Comparison of ENCODE assay signal across 2 cellular contexts in genomic region chr12:120925740-120926563, GRCh38.
TF ChIP-seq lines count a peak whose summit lies in the region.

No MANE protein-coding gene starts in this region.

TF ChIP-seq in HepG2, 621 proteins besides CTCF, POLR2A, EP300 and RAD21:
- no peak for TF ChIP-seq ZNF101 (CRISPR knock-in tag; IDR thresholded peaks at IDR 0.05; ENCODE audit: borderline replicate concordance, low read depth)
- no peak for TF ChIP-seq NCOA2 (CRISPR knock-in tag; IDR thresholded peaks at IDR 0.05)
- TF ChIP-seq ZNF24 (IDR thresholded peaks at IDR 0.05): no peak
- TF ChIP-seq ZFP41 (CRISPR knock-in tag; IDR thresholded peaks at IDR 0.05; ENCODE audit: borderline replicate concordance): no peak
- no peak for TF ChIP-seq BCL6 (CRISPR knock-in tag; IDR thresholded peaks at IDR 0.05)
- TF ChIP-seq ZNF136 (CRISPR knock-in tag; IDR thresholded peaks at IDR 0.05; ENCODE audit: low read depth): no peak
- no peak for TF ChIP-seq ZNF713 (CRISPR knock-in tag; IDR thresholded peaks at IDR 0.05)
- no peak for TF ChIP-seq NFKB2 (CRISPR knock-in tag; IDR thresholded peaks at IDR 0.05; ENCODE audit: borderline replicate concordance)
- no peak for TF ChIP-seq ZNF773 (CRISPR knock-in tag; IDR thresholded peaks at IDR 0.05; ENCODE audit: borderline replicate concordance)
- no peak for TF ChIP-seq PLSCR1 (CRISPR knock-in tag; IDR thresholded peaks at IDR 0.05; ENCODE audit: borderline replicate concordance)
- no peak for TF ChIP-seq HNF1B (CRISPR knock-in tag; IDR thresholded peaks at IDR 0.05)
- TF ChIP-seq KLF6 (CRISPR knock-in tag; IDR thresholded peaks at IDR 0.05): no peak
- no peak for TF ChIP-seq ZNF749 (CRISPR knock-in tag; IDR thresholded peaks at IDR 0.05; ENCODE audit: borderline replicate concordance)
- no peak for TF ChIP-seq CHCHD3 (CRISPR knock-in tag; IDR thresholded peaks at IDR 0.05)
- no peak for TF ChIP-seq ZNF235 (CRISPR knock-in tag; IDR thresholded peaks at IDR 0.05; ENCODE audit: borderline replicate concordance)
- no peak for TF ChIP-seq JUNB (CRISPR knock-in tag; IDR thresholded peaks at IDR 0.05; ENCODE audit: borderline replicate concordance)
- TF ChIP-seq PAX8 (CRISPR knock-in tag; IDR thresholded peaks at IDR 0.05; ENCODE audit: borderline replicate concordance): no peak
- no peak for TF ChIP-seq WIZ (CRISPR knock-in tag; IDR thresholded peaks at IDR 0.05)
- TF ChIP-seq ZNF879 (CRISPR knock-in tag; IDR thresholded peaks at IDR 0.05): no peak
- no peak for TF ChIP-seq MTA3 (CRISPR knock-in tag; IDR thresholded peaks at IDR 0.05)

TF ChIP-seq in WTC11, 78 proteins besides CTCF, POLR2A, EP300 and RAD21:
- TF ChIP-seq FOXP4 (CRISPR knock-in tag; IDR thresholded peaks at IDR 0.05) (no peak), ETV6 (CRISPR knock-in tag; IDR thresholded peaks at IDR 0.05) (0 out of 2 replicates have a peak, but pooled peaks have one; percentile 21), MAX (CRISPR knock-in tag; IDR thresholded peaks at IDR 0.05) (0 out of 2 replicates have a peak, but pooled peaks have one; percentile 44)
